In genomic region chr1:156591181-156591431, GRCh38 we compare ENCODE assay signal across 8 cellular contexts. TPM values are rescaled to one million over a fixed set of nuclear protein-coding genes. Genes with fewer than 3 reads are reported as not detected.
DNase-seq lines count a peak whose midpoint lies in the region; ATAC-seq, FAIRE-seq and TF ChIP-seq lines count a peak whose summit lies in the region.

No MANE protein-coding gene starts in this region.

- H4K20me1 ChIP-seq in OCI-LY3 (ENCODE audit: insufficient read depth, low read length) = no peaks in the 10 kb centered on the region

- H3K79me2 ChIP-seq in OCI-LY3 (ENCODE audit: low read length) = peaks cover 18% of the 10 kb centered on the region

- TF ChIP-seq CTCF in OCI-LY3 (IDR thresholded peaks at IDR 0.05; ENCODE audit: low read depth, low read length) = no peak
- no peak for TF ChIP-seq CTCF in epithelial cell of proximal tubule (conservative IDR thresholded peaks at IDR 0.05; ENCODE audit: low read depth, low read length)
- TF ChIP-seq CTCF in D721Med (IDR thresholded peaks at IDR 0.05; ENCODE audit: insufficient read depth, missing control alignments) = no peak

- no peaks in the 10 kb centered on the region for H3K9me3 ChIP-seq in OCI-LY3 (ENCODE audit: insufficient read depth, low read length)

- H3K9ac ChIP-seq in OCI-LY3 (ENCODE audit: low read length) (peak overlapping the region; percentile 80), rectal smooth muscle tissue (ENCODE audit: low read length) (peak overlapping the region; percentile 88)

- H3K4me3 ChIP-seq in OCI-LY3 (ENCODE audit: low read length) (peak overlapping the region; percentile 80), epithelial cell of proximal tubule (ENCODE audit: low read depth, low read length) (peak overlapping the region; percentile 80), rectal smooth muscle tissue (ENCODE audit: low read length) (peak overlapping the region; percentile 87)

- H3K27ac ChIP-seq in OCI-LY3 (ENCODE audit: low read length) (peak overlapping the region; percentile 45), rectal smooth muscle tissue (ENCODE audit: low read depth, low read length) (peak overlapping the region; percentile 90)

- H2AFZ ChIP-seq in OCI-LY3 (ENCODE audit: low read depth, low read length) = peak overlapping the region; percentile 89

- peak; percentile 15 for ATAC-seq in GM19395 (IDR thresholded peaks at IDR 0.05; ENCODE audit: unreplicated experiment)
- no peak for ATAC-seq in HG03196 (IDR thresholded peaks at IDR 0.05; ENCODE audit: unreplicated experiment)

- H3K27me3 ChIP-seq in OCI-LY3 (ENCODE audit: low read depth, low read length) (no peaks in the 10 kb centered on the region), rectal smooth muscle tissue (ENCODE audit: control insufficient read depth, insufficient read depth, low read length) (no peaks in the 10 kb centered on the region)

- peak overlapping the region; percentile 88 for H3K4me2 ChIP-seq in OCI-LY3 (ENCODE audit: low read length)

- DNase-seq in epithelial cell of proximal tubule (ENCODE audit: low read depth) = no peak
- no peak for DNase-seq in SK-N-DZ (ENCODE audit: low spot score)
- DNase-seq in GM19240 (ENCODE audit: insufficient read length, low spot score) = no peak
- DNase-seq in D721Med (ENCODE audit: insufficient read length, low spot score) = no peak

- H3K36me3 ChIP-seq in OCI-LY3 (replicated peaks; ENCODE audit: low read depth, low read length) = peaks cover 34% of the 10 kb centered on the region
- peaks cover 15% of the 10 kb centered on the region for H3K36me3 ChIP-seq in rectal smooth muscle tissue (ENCODE audit: control insufficient read depth, insufficient read depth, low read length)

- FAIRE-seq in D721Med (lab: Jason Lieb, UNC) = no peak

- H3K4me1 ChIP-seq in OCI-LY3 (ENCODE audit: low read length) = peaks cover 17% of the 10 kb centered on the region
- peaks cover 7% of the 10 kb centered on the region for H3K4me1 ChIP-seq in rectal smooth muscle tissue (ENCODE audit: control insufficient read depth, insufficient read depth, low read length)

RNA-seq across cellular contexts. Expression of gene NAXE, which starts 0.5 kb away (rescaled TPM):
- total RNA-seq in epithelial cell of proximal tubule = 124 and 127 TPM in 2 replicates
- 86.4 and 99.9 TPM in 2 replicates for polyA plus RNA-seq in SK-N-DZ (2014; cell fraction: cytosol; rRNA removed)
- polyA plus RNA-seq in SK-N-DZ (2014; cell fraction: nucleus; rRNA removed) = 46.6 and 66.0 TPM in 2 replicates

RNA-seq across cellular contexts. Expression of gene GPATCH4, which starts 10.2 kb away (rescaled TPM):
- total RNA-seq in epithelial cell of proximal tubule = 15.9 and 22.9 TPM in 2 replicates
- polyA plus RNA-seq in SK-N-DZ (2014; cell fraction: cytosol; rRNA removed) = 23.0 and 26.2 TPM in 2 replicates
- polyA plus RNA-seq in SK-N-DZ (2014; cell fraction: nucleus; rRNA removed) = 37.6 and 44.8 TPM in 2 replicates

RNA-seq across cellular contexts. Expression of gene TTC24, which starts 11.6 kb away (rescaled TPM):
- total RNA-seq in epithelial cell of proximal tubule = not detected in 2 replicates
- polyA plus RNA-seq in SK-N-DZ (2014; cell fraction: cytosol; rRNA removed) = 0.44 TPM in 1 of 2 replicates, not detected in the other
- 0.15 and 0.95 TPM in 2 replicates for polyA plus RNA-seq in SK-N-DZ (2014; cell fraction: nucleus; rRNA removed)

RNA-seq across cellular contexts. Expression of gene IQGAP3, which starts 18.7 kb away (rescaled TPM):
- total RNA-seq in epithelial cell of proximal tubule = 65.0 and 65.3 TPM in 2 replicates
- polyA plus RNA-seq in SK-N-DZ (2014; cell fraction: cytosol; rRNA removed) = 21.6 and 24.0 TPM in 2 replicates
- 110 and 166 TPM in 2 replicates for polyA plus RNA-seq in SK-N-DZ (2014; cell fraction: nucleus; rRNA removed)

RNA-seq across cellular contexts. Expression of gene HAPLN2, which starts 28.1 kb away (rescaled TPM):
- total RNA-seq in epithelial cell of proximal tubule = not detected in 2 replicates
- polyA plus RNA-seq in SK-N-DZ (2014; cell fraction: cytosol; rRNA removed) = not detected in 2 replicates
- 1.5 and 2.5 TPM in 2 replicates for polyA plus RNA-seq in SK-N-DZ (2014; cell fraction: nucleus; rRNA removed)
